ENCODE assay signal across 9 cellular contexts in genomic region chr9:113516840-113517577, GRCh38. TPM values are rescaled to one million over a fixed set of nuclear protein-coding genes. Genes with fewer than 3 reads are reported as not detected.
DNase-seq lines count a peak whose midpoint lies in the region; ATAC-seq, FAIRE-seq and TF ChIP-seq lines count a peak whose summit lies in the region.
"Had no signal": no experiment of that assay in that cellular context is flagged by ENCODE, and none has a peak within 500 bp of the region (broad histone marks: within the 10 kb centered on the region; RNA-seq: fewer than 3 reads in every experiment).

No MANE protein-coding gene starts in this region.

- H3K27ac ChIP-seq in tibial artery = peak overlapping the region; percentile 11 to 83
- H3K27ac ChIP-seq in suprapubic skin = no peak overlapping the region

- H3K9me3 ChIP-seq in mucosa of descending colon (no peaks in the 10 kb centered on the region), tibial artery (no peaks in the 10 kb centered on the region), suprapubic skin (no peaks in the 10 kb centered on the region)
- H3K9me3 ChIP-seq: heart right ventricle had no signal

- peak; percentile 88 for ATAC-seq in GM21526 (IDR thresholded peaks at IDR 0.05; ENCODE audit: low FRiP score, unreplicated experiment)
- ATAC-seq in mucosa of descending colon = peak; percentile 44

- TF ChIP-seq CTCF in mucosa of descending colon (IDR thresholded peaks at IDR 0.05) (no peak), tibial artery (IDR thresholded peaks at IDR 0.05) (no peak), suprapubic skin (IDR thresholded peaks at IDR 0.05) (no peak)

- WGBS in suprapubic skin = 91% methylated on average over 8 of the region's 8 CpGs

- H3K4me1 ChIP-seq in mucosa of descending colon (ENCODE audit: low read depth) (peaks cover 50% of the 10 kb centered on the region), tibial artery (peaks cover 0 to 37% (median 28%) of the 10 kb centered on the region in 4 donors), suprapubic skin (peaks cover under 1% of the 10 kb centered on the region)

- DNase-seq in Daoy (ENCODE audit: low read depth) = peak; percentile 90
- peak; percentile 30 to 34 for DNase-seq in Kasumi-1 (lab: John Stamatoyannopoulos, UW)
- peak; percentile 84 for DNase-seq in activated CD8-positive, alpha-beta memory T cell treated with anti-CD3 and anti-CD28 coated beads, Interleukin-2, amount 50 U/mL, for 48 hours
- DNase-seq in mucosa of descending colon = peak; percentile 43 to 76 (median 55)
- DNase-seq in tibial artery = no peak
- no peak for DNase-seq in urothelium cell line (ENCODE audit: low spot score)
- DNase-seq in suprapubic skin (ENCODE audit: low spot score in 2 of 2) = no peak
- DNase-seq: heart right ventricle had no signal

- H3K27me3 ChIP-seq in tibial artery (no peaks in the 10 kb centered on the region), suprapubic skin (no peaks in the 10 kb centered on the region)
- H3K27me3 ChIP-seq: heart right ventricle had no signal

- no peak for TF ChIP-seq EP300 in suprapubic skin (IDR thresholded peaks at IDR 0.05)

- H3K36me3 ChIP-seq in mucosa of descending colon (ENCODE audit: low read depth) (no peaks in the 10 kb centered on the region), tibial artery (peaks cover 21 to 50% (median 30%) of the 10 kb centered on the region in 3 donors), suprapubic skin (no peaks in the 10 kb centered on the region)

- TF ChIP-seq POLR2A in suprapubic skin (IDR thresholded peaks at IDR 0.05) = no peak

- FAIRE-seq in urothelium cell line (lab: Jason Lieb, UNC) = no peak

- no peak overlapping the region for H3K4me3 ChIP-seq in mucosa of descending colon
- H3K4me3 ChIP-seq in tibial artery = no peak overlapping the region
- H3K4me3 ChIP-seq in suprapubic skin = no peak overlapping the region

- intact Hi-C loops in mucosa of descending colon (cut with DNase I, micrococcal nuclease) = no loop called here
- intact Hi-C loops in tibial artery (cut with DNase I; ENCODE audit: low total_unique reads) = no loop called here

RNA-seq across cellular contexts. Expression of gene RGS3, which starts 53.5 kb away (rescaled TPM):
- 95.9 and 104 TPM in 2 replicates for total RNA-seq in Daoy (2014; rRNA removed; shearing (Covaris generic))
- total RNA-seq in mucosa of descending colon (10 to 100 TPM; 65.9 to 83.8 (median 70.7) TPM), suprapubic skin (10 to 100 TPM; 11.0 to 18.8 (median 16.0) TPM)

Comparison
In these comparisons a context has a peak if more than half of its experiments do, and no peak if none do; other contexts are left out.
1. DNase-seq: peak in Daoy (single experiment), Kasumi-1 (2 of 2), activated CD8-positive, alpha-beta memory T cell treated with anti-CD3 and anti-CD28 coated beads, Interleukin-2, amount 50 U/mL, for 48 hours (single experiment) and mucosa of descending colon (3 of 3); none in tibial artery (0 of 2), urothelium cell line (single experiment) and suprapubic skin (0 of 2).